In the genomic region with DNA sequence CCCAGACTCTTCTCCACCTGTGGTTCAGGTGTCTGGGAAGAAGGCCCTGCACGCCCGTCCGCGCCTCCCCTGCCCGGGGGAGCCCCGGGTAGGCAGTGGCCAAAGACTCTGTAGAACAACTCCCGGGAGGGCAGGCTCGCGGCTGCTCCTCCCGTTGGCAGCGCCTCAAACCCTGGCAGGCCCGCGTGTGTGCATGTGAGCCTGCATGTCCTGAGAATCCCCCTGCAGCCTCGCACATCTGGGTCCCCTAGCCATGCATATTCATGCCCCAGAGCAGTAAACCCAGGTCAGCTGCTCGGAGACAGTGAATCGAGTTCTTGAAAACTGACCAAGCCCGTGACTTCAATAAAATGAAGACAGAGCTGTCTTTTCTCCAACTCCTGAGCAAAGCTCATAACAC, we compare ENCODE assay signal across 9 cellular contexts.
DNase-seq lines count a peak whose midpoint lies in the region; ATAC-seq and TF ChIP-seq lines count a peak whose summit lies in the region.
"Had no signal": no experiment of that assay in that cellular context is flagged by ENCODE, and none has a peak within 500 bp of the region (broad histone marks: within the 10 kb centered on the region; RNA-seq: fewer than 3 reads in every experiment).

No MANE protein-coding gene starts in this region.

- H2BK120ac ChIP-seq in H9 (ENCODE audit: low read depth, low read length, poor library complexity, severe bottlenecking) = no peak overlapping the region

- intact Hi-C loops in dendritic cell treated with granulocyte-macrophage colony-stimulating factor and Interleukin-4, amounts not matched to agents 40 ng/mL and 50 ng/mL, for 4 days (cut with micrococcal nuclease) = no loop called here

- no peaks in the 10 kb centered on the region for H3K36me3 ChIP-seq in OCI-LY1 (ENCODE audit: insufficient read depth, low read length)
- no peaks in the 10 kb centered on the region for H3K36me3 ChIP-seq in liver (ENCODE audit: control insufficient read depth in 4 of 4, insufficient read depth in 3 of 4, low read depth in 1 of 4, low read length in 3 of 4)
- no peaks in the 10 kb centered on the region for H3K36me3 ChIP-seq in subcutaneous abdominal adipose tissue (ENCODE audit: control insufficient read depth in 5 of 5, insufficient read depth in 5 of 5, low read length in 5 of 5)

- no peak overlapping the region for H3K4ac ChIP-seq in H9 (ENCODE audit: low read depth, low read length)

- H3K4me1 ChIP-seq in H9 (ENCODE audit: insufficient read depth, low read length) = peaks cover 6% of the 10 kb centered on the region; the same call in 1 of the 2 replicates
- peaks cover 14% of the 10 kb centered on the region for H3K4me1 ChIP-seq in OCI-LY1 (ENCODE audit: insufficient read depth, low read length, severe bottlenecking)
- peaks cover 0 to 16% (median 9%) of the 10 kb centered on the region in 4 donors for H3K4me1 ChIP-seq in liver (ENCODE audit: control insufficient read depth in 4 of 4, insufficient read depth in 4 of 4, low read length in 3 of 4)
- H3K4me1 ChIP-seq in subcutaneous abdominal adipose tissue (ENCODE audit: control insufficient read depth in 5 of 5, insufficient read depth in 5 of 5, low read length in 5 of 5) = peaks cover 2 to 22% (median 19%) of the 10 kb centered on the region in 5 donors

- H4K20me1 ChIP-seq in H9 (ENCODE audit: control insufficient read depth, insufficient read depth, insufficient read length) (no peaks in the 10 kb centered on the region), OCI-LY1 (ENCODE audit: insufficient read depth, low read length) (no peaks in the 10 kb centered on the region)

- H3K18ac ChIP-seq in H9 (ENCODE audit: insufficient read length, low read depth, low read length) = no peak overlapping the region

- no peak overlapping the region for H3K14ac ChIP-seq in H9 (ENCODE audit: insufficient read depth, low read length)

- WGBS in H9 (ENCODE audit: extremely low coverage, insufficient read length, low lambda C conversion rate) = no CpG with 5 or more reads among the region's 17 CpGs
- WGBS in liver = 10% methylated on average over 17 of the region's 17 CpGs

- H3K9me3 ChIP-seq in H9 (ENCODE audit: control insufficient read depth, low read depth, low read length) (no peaks in the 10 kb centered on the region), OCI-LY1 (ENCODE audit: low read length) (no peaks in the 10 kb centered on the region), liver (ENCODE audit: control insufficient read depth in 4 of 4, low read length in 3 of 4) (no peaks in the 10 kb centered on the region), subcutaneous abdominal adipose tissue (ENCODE audit: control insufficient read depth in 5 of 5, low read length in 5 of 5) (no peaks in the 10 kb centered on the region)

- H3K36me3 Mint-ChIP-seq in H9 (ENCODE audit: insufficient read depth in 1 of 3, low read depth in 3 of 3) = peaks cover 0 to 4% (median 0%) of the 10 kb centered on the region in 3 experiments; a peak in 1 of 7 replicates
- H3K36me3 Mint-ChIP-seq in dendritic cell treated with granulocyte-macrophage colony-stimulating factor and Interleukin-4, amounts not matched to agents 40 ng/mL and 50 ng/mL, for 4 days (ENCODE audit: low read depth) = no peaks in the 10 kb centered on the region

- H3F3A ChIP-seq in OCI-LY1 (ENCODE audit: insufficient read depth, low read length) = no peaks in the 10 kb centered on the region

- H3T11ph ChIP-seq in H9 (ENCODE audit: low read length) = no peak overlapping the region

- H3K27me3 ChIP-seq in H9 (ENCODE audit: insufficient read depth, low read length) (peaks cover 4% of the 10 kb centered on the region; the same call in 1 of the 2 replicates), OCI-LY1 (ENCODE audit: insufficient read depth, low read length) (no peaks in the 10 kb centered on the region; the same call in none of the 2 replicates), liver (ENCODE audit: control insufficient read depth in 4 of 4, insufficient read depth in 4 of 4, low read length in 3 of 4) (no peaks in the 10 kb centered on the region), subcutaneous abdominal adipose tissue (ENCODE audit: control insufficient read depth in 5 of 5, insufficient read depth in 4 of 5, low read length in 5 of 5) (no peaks in the 10 kb centered on the region)

- no peak overlapping the region for H2BK5ac ChIP-seq in H9 (ENCODE audit: insufficient read length, low read length)

- no peak overlapping the region for H3K27ac Mint-ChIP-seq in H9
- peak overlapping the region; percentile 68 for H3K27ac Mint-ChIP-seq in dendritic cell treated with granulocyte-macrophage colony-stimulating factor and Interleukin-4, amounts not matched to agents 40 ng/mL and 50 ng/mL, for 4 days

- H2AFZ ChIP-seq in H9 (ENCODE audit: low read length) (no peak overlapping the region), OCI-LY1 (ENCODE audit: low read length) (no peak overlapping the region)

- H3K56ac ChIP-seq in H9 (ENCODE audit: insufficient read length, low read depth, low read length) = no peak overlapping the region

- no peaks in the 10 kb centered on the region for H3K9me2 ChIP-seq in OCI-LY1 (ENCODE audit: low read depth, low read length)

- peaks cover 0 to 3% of the 10 kb centered on the region in 2 experiments; a peak in 1 of 5 replicates for H3K9me3 Mint-ChIP-seq in H9
- H3K9me3 Mint-ChIP-seq in dendritic cell treated with granulocyte-macrophage colony-stimulating factor and Interleukin-4, amounts not matched to agents 40 ng/mL and 50 ng/mL, for 4 days = no peaks in the 10 kb centered on the region

- TF ChIP-seq RAD21 in liver (IDR thresholded peaks at IDR 0.05) = no peak

- peak overlapping the region; percentile 65 for H3K4me2 ChIP-seq in H9 (ENCODE audit: insufficient read depth, insufficient read length, low read length)
- peak overlapping the region; percentile 51 for H3K4me2 ChIP-seq in OCI-LY1 (ENCODE audit: low read length)

- no peak overlapping the region for H3K9ac ChIP-seq in H9 (ENCODE audit: extremely low read depth, insufficient read length, low read length)
- no peak overlapping the region for H3K9ac ChIP-seq in OCI-LY1 (ENCODE audit: low read length)
- peak overlapping the region in 1 of 2 donors; percentile 30 for H3K9ac ChIP-seq in liver (ENCODE audit: low read depth in 1 of 2, low read length in 2 of 2)
- H3K9ac ChIP-seq in subcutaneous abdominal adipose tissue (ENCODE audit: low read length in 5 of 5) = peak overlapping the region in 3 of 5 donors; percentile 50 to 57 (median 52)

- H3K4me3 ChIP-seq in OCI-LY1 (ENCODE audit: low read depth, low read length, poor library complexity, severe bottlenecking) (peak overlapping the region; percentile 46), liver (ENCODE audit: low read depth in 1 of 3, low read length in 3 of 3) (peak overlapping the region; percentile 62 to 68 (median 62)), subcutaneous abdominal adipose tissue (ENCODE audit: low read depth in 1 of 5, low read length in 5 of 5) (peak overlapping the region; percentile 65 to 76 (median 69))

- TF ChIP-seq CTCF in H9 (conservative IDR thresholded peaks at IDR 0.05) (no peak), OCI-LY1 (IDR thresholded peaks at IDR 0.05; ENCODE audit: low read length) (no peak), liver (IDR thresholded peaks at IDR 0.05; ENCODE audit: low read depth, low read length, missing input control) (no peak)

- peaks cover 79% of the 10 kb centered on the region for H3K27me3 Mint-ChIP-seq in H9 (ENCODE audit: low read depth)
- peaks cover 57% of the 10 kb centered on the region for H3K27me3 Mint-ChIP-seq in dendritic cell treated with granulocyte-macrophage colony-stimulating factor and Interleukin-4, amounts not matched to agents 40 ng/mL and 50 ng/mL, for 4 days

- H4K8ac ChIP-seq in H9 (replicated peaks; ENCODE audit: insufficient read length, low read depth, low read length) = no peak overlapping the region

- H2BK15ac ChIP-seq in H9 (ENCODE audit: low read depth, low read length) = no peak overlapping the region

- H3K23me2 ChIP-seq in H9 (ENCODE audit: insufficient read length, low read depth, low read length, poor library complexity, severe bottlenecking) = peaks cover 5% of the 10 kb centered on the region

- no peak overlapping the region for H3K23ac ChIP-seq in H9 (ENCODE audit: insufficient read length, low read depth, low read length)

- peaks cover 46 to 49% of the 10 kb centered on the region in 2 experiments for H3K4me1 Mint-ChIP-seq in H9
- H3K4me1 Mint-ChIP-seq in dendritic cell treated with granulocyte-macrophage colony-stimulating factor and Interleukin-4, amounts not matched to agents 40 ng/mL and 50 ng/mL, for 4 days (ENCODE audit: low read depth) = peaks cover 23% of the 10 kb centered on the region

- H3K79me2 ChIP-seq in H9 (ENCODE audit: insufficient read depth, low read length) = no peaks in the 10 kb centered on the region
- no peaks in the 10 kb centered on the region for H3K79me2 ChIP-seq in OCI-LY1 (ENCODE audit: insufficient read depth, low read length)

- no peak overlapping the region for H2BK20ac ChIP-seq in H9 (ENCODE audit: low read depth, low read length, poor library complexity, severe bottlenecking)

- DNase-seq in NCI-H1417 (lab: John Stamatoyannopoulos, UW) = peak in 2 of 3 experiments; percentile 81 to 86
- no peak for DNase-seq in NCI-H1417 treated with DMSO at 0.1 percent for 48 hours (lab: John Stamatoyannopoulos, UW)
- peak; percentile 81 for DNase-seq in H9

- H2BK12ac ChIP-seq in H9 (ENCODE audit: insufficient read length, low read depth, low read length) = no peak overlapping the region

- H3K4me3 Mint-ChIP-seq in H9 = peak overlapping the region; percentile 67 to 74; a peak in 4 of 5 replicates
- peak overlapping the region; percentile 84 for H3K4me3 Mint-ChIP-seq in dendritic cell treated with granulocyte-macrophage colony-stimulating factor and Interleukin-4, amounts not matched to agents 40 ng/mL and 50 ng/mL, for 4 days

- ATAC-seq in HG02938 (IDR thresholded peaks at IDR 0.05; ENCODE audit: unreplicated experiment) = no peak

- H2AK5ac ChIP-seq in H9 (ENCODE audit: insufficient read length, low read length) = no peak overlapping the region

- no peak overlapping the region for H4K91ac ChIP-seq in H9 (ENCODE audit: insufficient read length, low read depth, low read length)

- H3K27ac ChIP-seq in H9 (ENCODE audit: insufficient read length, low read depth, low read length) (no peak overlapping the region), OCI-LY1 (ENCODE audit: low read depth, low read length, poor library complexity, severe bottlenecking) (no peak overlapping the region), liver (ENCODE audit: low read depth in 1 of 2, low read length in 2 of 2) (peak overlapping the region in 1 of 2 donors; percentile 70), subcutaneous abdominal adipose tissue (ENCODE audit: low read depth, low read length) (peak overlapping the region; percentile 80)
- H3K27ac ChIP-seq: C4-2B had no signal

- no peaks in the 10 kb centered on the region for H3K79me1 ChIP-seq in H9 (ENCODE audit: insufficient read depth, low read depth, low read length, poor library complexity, severe bottlenecking)

- H4K5ac ChIP-seq in H9 (ENCODE audit: insufficient read length, low read depth, low read length) = no peak overlapping the region

TF ChIP-seq in liver, 16 proteins besides CTCF, POLR2A, EP300 and RAD21 (continues in another document):
- TF ChIP-seq HNF4A (conservative IDR thresholded peaks at IDR 0.05) = no peak

Comparison
In these comparisons a context has a peak if more than half of its experiments do, and no peak if none do; other contexts are left out.
1. H3K9ac ChIP-seq: peak in subcutaneous abdominal adipose tissue (3 of 5); none in H9 (single experiment) and OCI-LY1 (single experiment).
2. Peak in every context shown above with its lines, with median percentiles within 50 percentile points of each other: H3K4me3 ChIP-seq.